8 cellular contexts compared by ENCODE assay signal in genomic region chr3:49119439-49119838, GRCh38. TPM values are rescaled to one million over a fixed set of nuclear protein-coding genes. Genes with fewer than 3 reads are reported as not detected.
A peak's percentile ranks its signal among the peaks of the same experiment; 100 is the strongest.
DNase-seq lines count a peak whose midpoint lies in the region; ATAC-seq and TF ChIP-seq lines count a peak whose summit lies in the region.

No MANE protein-coding gene starts in this region.

- peaks cover 20% of the 10 kb centered on the region for H3K36me3 ChIP-seq in BE2C

- H3K27ac Mint-ChIP-seq in natural killer cell = peak overlapping the region; percentile 81 to 87

- H3K4me3 Mint-ChIP-seq in natural killer cell = peak overlapping the region; percentile 77

- H3K4me1 Mint-ChIP-seq in natural killer cell = peaks cover 5 to 12% of the 10 kb centered on the region in 2 donors

- no peak for ATAC-seq in natural killer cell

- no peaks in the 10 kb centered on the region for H3K36me3 Mint-ChIP-seq in natural killer cell

- no peaks in the 10 kb centered on the region for H3K27me3 Mint-ChIP-seq in natural killer cell (ENCODE audit: low read depth in 2 of 2)

- no peak for DNase-seq in BE2C
- DNase-seq in LNCaP clone FGC (ENCODE audit: low read depth) = no peak
- DNase-seq in choroid plexus epithelial cell (ENCODE audit: low read depth) = no peak
- DNase-seq in natural killer cell = no peak
- no peak for DNase-seq in stimulated activated CD4-positive, alpha-beta T cell treated with anti-CD3 and anti-CD28 coated beads, Interleukin-2, amount 100 ng/mL, for 24 hours
- no peak for DNase-seq in NCI-H2081 treated with DMSO at 0.1 percent for 48 hours (lab: John Stamatoyannopoulos, UW)
- DNase-seq in activated effector memory CD4-positive, alpha-beta T cell treated with anti-CD3 and anti-CD28 coated beads, Interleukin-2, amount 50 U/mL, for 16 hours = no peak
- DNase-seq in NCI-H1930 (lab: John Stamatoyannopoulos, UW) = no peak

- H3K27me3 ChIP-seq in BE2C = no peaks in the 10 kb centered on the region

- H3K4me3 ChIP-seq in BE2C (ENCODE audit: low read depth, low read length) = peak overlapping the region; percentile 82
- H3K4me3 ChIP-seq in LNCaP clone FGC (ENCODE audit: low read depth, low read length) = peak overlapping the region; percentile 91
- H3K4me3 ChIP-seq in choroid plexus epithelial cell (ENCODE audit: low read depth, low read length) = peak overlapping the region; percentile 98

- TF ChIP-seq CTCF in BE2C (IDR thresholded peaks at IDR 0.05; ENCODE audit: low read depth, low read length) (no peak), LNCaP clone FGC (IDR thresholded peaks at IDR 0.05; ENCODE audit: control insufficient read depth, extremely low read depth, insufficient read depth) (no peak), choroid plexus epithelial cell (conservative IDR thresholded peaks at IDR 0.05; ENCODE audit: low read depth, low read length) (no peak), natural killer cell (IDR thresholded peaks at IDR 0.05) (no peak)

- no peaks in the 10 kb centered on the region for H3K4me1 ChIP-seq in BE2C

- H3K9me3 ChIP-seq in BE2C = no peaks in the 10 kb centered on the region

- intact Hi-C loops in natural killer cell (cut with micrococcal nuclease) = no loop called here

- H3K9me3 Mint-ChIP-seq in natural killer cell = no peaks in the 10 kb centered on the region

RNA-seq across cellular contexts. Expression of gene USP19, which starts 1.2 kb away (rescaled TPM):
- 53.2 TPM for polyA plus RNA-seq in BE2C (2012; ENCODE audit: insufficient read depth, insufficient read length, low read depth)
- 10 to 100 TPM; 68.6 to 71.5 (median 68.6) TPM for total RNA-seq in natural killer cell

RNA-seq across cellular contexts. Expression of gene LAMB2, which starts 13.4 kb away (rescaled TPM):
- polyA plus RNA-seq in BE2C (2012; ENCODE audit: insufficient read depth, insufficient read length, low read depth) = 104 TPM
- 1 to 10 TPM in 2 of 3 donors, under 1 TPM in 1; 0.75 to 1.7 (median 1.2) TPM for total RNA-seq in natural killer cell

RNA-seq across cellular contexts. Expression of gene QARS1, which starts 14.9 kb away (rescaled TPM):
- polyA plus RNA-seq in BE2C (2012; ENCODE audit: insufficient read depth, insufficient read length, low read depth) = 142 TPM
- total RNA-seq in natural killer cell = 100 to 1,000 TPM; 250 to 280 (median 258) TPM

RNA-seq across cellular contexts. Expression of gene QRICH1, which starts 25.6 kb away (rescaled TPM):
- 72.3 TPM for polyA plus RNA-seq in BE2C (2012; ENCODE audit: insufficient read depth, insufficient read length, low read depth)
- total RNA-seq in natural killer cell = 100 to 1,000 TPM; 220 to 230 (median 227) TPM

RNA-seq across cellular contexts. Expression of gene CCDC71, which starts 46.7 kb away (rescaled TPM):
- polyA plus RNA-seq in BE2C (2012; ENCODE audit: insufficient read depth, insufficient read length, low read depth) = 12.9 TPM
- 10 to 100 TPM; 13.8 to 20.6 (median 15.6) TPM for total RNA-seq in natural killer cell
